In the genomic region with DNA sequence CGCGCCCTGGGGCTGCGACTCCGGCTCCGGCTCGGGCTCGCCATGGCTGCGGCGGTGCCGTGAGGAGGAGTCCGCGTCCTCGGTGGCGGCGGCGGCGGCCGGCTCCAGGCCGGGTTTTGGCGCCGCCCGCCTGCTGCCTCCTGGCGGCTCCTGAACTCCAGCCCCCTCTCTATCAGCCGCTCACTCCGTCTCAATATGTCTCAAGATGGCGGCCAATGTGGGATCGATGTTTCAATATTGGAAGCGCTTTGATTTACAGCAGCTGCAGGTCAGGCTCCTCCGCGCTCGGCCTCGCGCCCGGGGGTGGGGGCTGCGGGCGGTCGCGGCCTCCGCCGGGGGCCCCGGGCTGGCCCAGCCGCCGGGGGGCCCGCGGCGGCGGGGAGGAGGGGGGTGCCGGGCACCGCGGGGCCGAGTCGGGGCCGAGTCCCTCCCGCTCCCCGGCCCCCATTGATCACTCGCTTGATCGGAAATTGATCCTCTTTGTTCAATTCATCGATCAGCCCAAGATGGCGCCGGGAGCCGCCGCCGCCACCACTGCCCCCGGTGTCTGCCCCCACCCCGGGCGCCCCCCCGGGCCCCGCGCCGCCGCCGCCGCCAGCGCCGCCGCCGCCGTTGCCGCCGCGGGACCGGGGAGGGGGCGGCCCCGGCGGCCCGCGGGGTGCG, we compare ENCODE assay signal across 8 cellular contexts. TPM values are rescaled to one million over a fixed set of nuclear protein-coding genes. Genes with fewer than 3 reads are reported as not detected.
DNase-seq lines count a peak whose midpoint lies in the region; ATAC-seq and TF ChIP-seq lines count a peak whose summit lies in the region.

No MANE protein-coding gene starts in this region.

- intact Hi-C loops in left colon (cut with DNase I, micrococcal nuclease): no loop called here

- ATAC-seq in HG03039 (IDR thresholded peaks at IDR 0.05; ENCODE audit: unreplicated experiment): peak; percentile 50
- ATAC-seq in left colon: peak; percentile 69

- peak; percentile 17 for TF ChIP-seq CTCF in choroid plexus epithelial cell (conservative IDR thresholded peaks at IDR 0.05; ENCODE audit: low read depth, low read length)

- peak; percentile 56 for DNase-seq in activated T-cell treated with anti-CD3 and anti-CD28 coated beads for 1 hour (ENCODE audit: low read depth)
- no peak for DNase-seq in activated T-cell treated with anti-CD3 and anti-CD28 coated beads for 4 hours
- peak; percentile 90 for DNase-seq in NCI-H2227 (lab: John Stamatoyannopoulos, UW; ENCODE audit: unreplicated experiment)
- DNase-seq in activated CD4-positive, CD25-positive, alpha-beta regulatory T cell (lab: John Stamatoyannopoulos, UW): peak; percentile 42 to 61 (median 56)
- peak; percentile 84 for DNase-seq in choroid plexus epithelial cell (ENCODE audit: low read depth)
- peak; percentile 62 to 81 for DNase-seq in left colon
- peak; percentile 21 to 62 (median 44) for DNase-seq in stimulated activated CD4-positive, alpha-beta T cell treated with anti-CD3 and anti-CD28 coated beads, Interleukin-1b, Interleukin-23, amount 100 ng/mL, for 24 hours (ENCODE audit: low read depth in 4 of 4, low spot score in 1 of 4)

- peak overlapping the region; percentile 72 for H3K4me3 ChIP-seq in choroid plexus epithelial cell (ENCODE audit: low read depth, low read length)

RNA-seq across cellular contexts. Expression of a gene that starts 1.5 kb away (rescaled TPM):
- 100 to 1,000 TPM; 122 to 131 TPM for total RNA-seq in left colon
